11 cellular contexts compared by ENCODE assay signal in the genomic region with DNA sequence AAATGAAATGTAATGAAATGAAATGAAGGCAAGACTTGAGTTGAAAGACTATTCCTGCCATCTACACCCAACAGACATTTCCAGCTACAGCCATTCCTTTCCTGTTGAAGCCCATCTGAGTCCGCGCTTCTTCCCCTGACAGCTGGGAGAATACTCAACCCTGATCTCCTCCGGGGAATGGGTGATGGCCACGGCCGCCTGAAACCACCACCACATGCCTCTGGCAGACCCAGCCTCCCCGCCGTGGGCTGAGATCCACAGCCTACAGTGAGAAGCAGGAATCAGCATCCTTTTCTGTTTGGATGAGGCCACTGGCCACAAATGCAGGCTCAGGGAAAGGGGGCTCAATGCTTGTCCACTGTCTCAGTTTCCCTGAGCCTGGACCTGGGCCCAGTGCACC.
"Had no signal": no experiment of that assay in that cellular context is flagged by ENCODE, and none has a peak within 500 bp of the region (broad histone marks: within the 10 kb centered on the region; RNA-seq: fewer than 3 reads in every experiment).

No MANE protein-coding gene starts in this region.

- DNase-seq: activated CD4-positive, alpha-beta T cell treated with anti-CD3 and anti-CD28 coated beads, Interleukin-2, amount 50 U/mL, for 4 hours; activated gamma-delta T cell treated with Interleukin-2 at 50 U/mL for 16 hours; activated T-cell treated with anti-CD3 and anti-CD28 coated beads, Interleukin-2, amount 50 U/mL, for 72 hours; cortex of kidney; erythroblast; lower lobe of right lung; natural killer cell; SHP77 treated with DMSO at 0.1 percent for 48 hours had no signal

- ATAC-seq: activated CD4-positive, CD25-positive, alpha-beta regulatory T cell treated with anti-CD3 and anti-CD28 coated beads, Interleukin-2, amount 50 U/mL, for 24 hours; activated T-cell treated with anti-CD3 and anti-CD28 coated beads, Interleukin-2, amount 50 U/mL, for 72 hours; lower lobe of right lung; natural killer cell had no signal

- H3K9me3 Mint-ChIP-seq: activated T-cell treated with anti-CD3 and anti-CD28 coated beads, Interleukin-2, amount 50 U/mL, for 72 hours; central memory CD8-positive, alpha-beta T cell; natural killer cell had no signal

- H3K27ac ChIP-seq: lower lobe of right lung had no signal

- H3K4me3 Mint-ChIP-seq: activated T-cell treated with anti-CD3 and anti-CD28 coated beads, Interleukin-2, amount 50 U/mL, for 72 hours; central memory CD8-positive, alpha-beta T cell; natural killer cell had no signal

- H3K27me3 Mint-ChIP-seq: central memory CD8-positive, alpha-beta T cell had no signal

- H3K36me3 Mint-ChIP-seq: natural killer cell had no signal

- H3K27me3 ChIP-seq: tibial nerve had no signal

- H3K4me3 ChIP-seq: lower lobe of right lung, tibial nerve had no signal

- H3K27ac Mint-ChIP-seq: activated T-cell treated with anti-CD3 and anti-CD28 coated beads, Interleukin-2, amount 50 U/mL, for 72 hours had no signal
